Comparison of ENCODE assay signal across 2 cellular contexts in genomic region chr5:173554989-173555705, GRCh38.
TF ChIP-seq lines count a peak whose summit lies in the region.

No MANE protein-coding gene starts in this region.

TF ChIP-seq in SK-N-SH, 30 proteins besides CTCF, POLR2A, EP300 and RAD21 (continued from another document):
- TF ChIP-seq, protein P1, sequence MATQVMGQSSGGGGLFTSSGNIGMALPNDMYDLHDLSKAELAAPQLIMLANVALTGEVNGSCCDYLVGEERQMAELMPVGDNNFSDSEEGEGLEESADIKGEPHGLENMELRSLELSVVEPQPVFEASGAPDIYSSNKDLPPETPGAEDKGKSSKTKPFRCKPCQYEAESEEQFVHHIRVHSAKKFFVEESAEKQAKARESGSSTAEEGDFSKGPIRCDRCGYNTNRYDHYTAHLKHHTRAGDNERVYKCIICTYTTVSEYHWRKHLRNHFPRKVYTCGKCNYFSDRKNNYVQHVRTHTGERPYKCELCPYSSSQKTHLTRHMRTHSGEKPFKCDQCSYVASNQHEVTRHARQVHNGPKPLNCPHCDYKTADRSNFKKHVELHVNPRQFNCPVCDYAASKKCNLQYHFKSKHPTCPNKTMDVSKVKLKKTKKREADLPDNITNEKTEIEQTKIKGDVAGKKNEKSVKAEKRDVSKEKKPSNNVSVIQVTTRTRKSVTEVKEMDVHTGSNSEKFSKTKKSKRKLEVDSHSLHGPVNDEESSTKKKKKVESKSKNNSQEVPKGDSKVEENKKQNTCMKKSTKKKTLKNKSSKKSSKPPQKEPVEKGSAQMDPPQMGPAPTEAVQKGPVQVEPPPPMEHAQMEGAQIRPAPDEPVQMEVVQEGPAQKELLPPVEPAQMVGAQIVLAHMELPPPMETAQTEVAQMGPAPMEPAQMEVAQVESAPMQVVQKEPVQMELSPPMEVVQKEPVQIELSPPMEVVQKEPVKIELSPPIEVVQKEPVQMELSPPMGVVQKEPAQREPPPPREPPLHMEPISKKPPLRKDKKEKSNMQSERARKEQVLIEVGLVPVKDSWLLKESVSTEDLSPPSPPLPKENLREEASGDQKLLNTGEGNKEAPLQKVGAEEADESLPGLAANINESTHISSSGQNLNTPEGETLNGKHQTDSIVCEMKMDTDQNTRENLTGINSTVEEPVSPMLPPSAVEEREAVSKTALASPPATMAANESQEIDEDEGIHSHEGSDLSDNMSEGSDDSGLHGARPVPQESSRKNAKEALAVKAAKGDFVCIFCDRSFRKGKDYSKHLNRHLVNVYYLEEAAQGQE (IDR thresholded peaks at IDR 0.05; ENCODE audit: low read depth, low read length), result no peak
- TF ChIP-seq SIN3A (IDR thresholded peaks at IDR 0.05; ENCODE audit: borderline replicate concordance, low read depth, low read length) (no peak), POLR2AphosphoS5 (IDR thresholded peaks at IDR 0.05; ENCODE audit: low read depth, low read length) (no peak)
- TF ChIP-seq, protein P2, sequence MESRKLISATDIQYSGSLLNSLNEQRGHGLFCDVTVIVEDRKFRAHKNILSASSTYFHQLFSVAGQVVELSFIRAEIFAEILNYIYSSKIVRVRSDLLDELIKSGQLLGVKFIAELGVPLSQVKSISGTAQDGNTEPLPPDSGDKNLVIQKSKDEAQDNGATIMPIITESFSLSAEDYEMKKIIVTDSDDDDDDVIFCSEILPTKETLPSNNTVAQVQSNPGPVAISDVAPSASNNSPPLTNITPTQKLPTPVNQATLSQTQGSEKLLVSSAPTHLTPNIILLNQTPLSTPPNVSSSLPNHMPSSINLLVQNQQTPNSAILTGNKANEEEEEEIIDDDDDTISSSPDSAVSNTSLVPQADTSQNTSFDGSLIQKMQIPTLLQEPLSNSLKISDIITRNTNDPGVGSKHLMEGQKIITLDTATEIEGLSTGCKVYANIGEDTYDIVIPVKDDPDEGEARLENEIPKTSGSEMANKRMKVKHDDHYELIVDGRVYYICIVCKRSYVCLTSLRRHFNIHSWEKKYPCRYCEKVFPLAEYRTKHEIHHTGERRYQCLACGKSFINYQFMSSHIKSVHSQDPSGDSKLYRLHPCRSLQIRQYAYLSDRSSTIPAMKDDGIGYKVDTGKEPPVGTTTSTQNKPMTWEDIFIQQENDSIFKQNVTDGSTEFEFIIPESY (IDR thresholded peaks at IDR 0.05; ENCODE audit: borderline replicate concordance, low read depth), result no peak

TF ChIP-seq in SK-N-SH treated with all-trans-retinoic acid at 6 μM for 48 hours, 23 proteins besides CTCF, POLR2A, EP300 and RAD21 (continued from another document):
- TF ChIP-seq, protein P3, sequence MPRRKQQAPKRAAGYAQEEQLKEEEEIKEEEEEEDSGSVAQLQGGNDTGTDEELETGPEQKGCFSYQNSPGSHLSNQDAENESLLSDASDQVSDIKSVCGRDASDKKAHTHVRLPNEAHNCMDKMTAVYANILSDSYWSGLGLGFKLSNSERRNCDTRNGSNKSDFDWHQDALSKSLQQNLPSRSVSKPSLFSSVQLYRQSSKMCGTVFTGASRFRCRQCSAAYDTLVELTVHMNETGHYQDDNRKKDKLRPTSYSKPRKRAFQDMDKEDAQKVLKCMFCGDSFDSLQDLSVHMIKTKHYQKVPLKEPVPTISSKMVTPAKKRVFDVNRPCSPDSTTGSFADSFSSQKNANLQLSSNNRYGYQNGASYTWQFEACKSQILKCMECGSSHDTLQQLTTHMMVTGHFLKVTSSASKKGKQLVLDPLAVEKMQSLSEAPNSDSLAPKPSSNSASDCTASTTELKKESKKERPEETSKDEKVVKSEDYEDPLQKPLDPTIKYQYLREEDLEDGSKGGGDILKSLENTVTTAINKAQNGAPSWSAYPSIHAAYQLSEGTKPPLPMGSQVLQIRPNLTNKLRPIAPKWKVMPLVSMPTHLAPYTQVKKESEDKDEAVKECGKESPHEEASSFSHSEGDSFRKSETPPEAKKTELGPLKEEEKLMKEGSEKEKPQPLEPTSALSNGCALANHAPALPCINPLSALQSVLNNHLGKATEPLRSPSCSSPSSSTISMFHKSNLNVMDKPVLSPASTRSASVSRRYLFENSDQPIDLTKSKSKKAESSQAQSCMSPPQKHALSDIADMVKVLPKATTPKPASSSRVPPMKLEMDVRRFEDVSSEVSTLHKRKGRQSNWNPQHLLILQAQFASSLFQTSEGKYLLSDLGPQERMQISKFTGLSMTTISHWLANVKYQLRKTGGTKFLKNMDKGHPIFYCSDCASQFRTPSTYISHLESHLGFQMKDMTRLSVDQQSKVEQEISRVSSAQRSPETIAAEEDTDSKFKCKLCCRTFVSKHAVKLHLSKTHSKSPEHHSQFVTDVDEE (CRISPR knock-in tag; IDR thresholded peaks at IDR 0.05), result no peak
- TF ChIP-seq ARNTL (CRISPR knock-in tag; IDR thresholded peaks at IDR 0.05; ENCODE audit: borderline replicate concordance, low read depth) (no peak), POU6F1 (CRISPR knock-in tag; IDR thresholded peaks at IDR 0.05; ENCODE audit: borderline replicate concordance, low read depth) (no peak), CSDC2 (CRISPR knock-in tag; IDR thresholded peaks at IDR 0.05) (no peak)
- TF ChIP-seq, protein P4, sequence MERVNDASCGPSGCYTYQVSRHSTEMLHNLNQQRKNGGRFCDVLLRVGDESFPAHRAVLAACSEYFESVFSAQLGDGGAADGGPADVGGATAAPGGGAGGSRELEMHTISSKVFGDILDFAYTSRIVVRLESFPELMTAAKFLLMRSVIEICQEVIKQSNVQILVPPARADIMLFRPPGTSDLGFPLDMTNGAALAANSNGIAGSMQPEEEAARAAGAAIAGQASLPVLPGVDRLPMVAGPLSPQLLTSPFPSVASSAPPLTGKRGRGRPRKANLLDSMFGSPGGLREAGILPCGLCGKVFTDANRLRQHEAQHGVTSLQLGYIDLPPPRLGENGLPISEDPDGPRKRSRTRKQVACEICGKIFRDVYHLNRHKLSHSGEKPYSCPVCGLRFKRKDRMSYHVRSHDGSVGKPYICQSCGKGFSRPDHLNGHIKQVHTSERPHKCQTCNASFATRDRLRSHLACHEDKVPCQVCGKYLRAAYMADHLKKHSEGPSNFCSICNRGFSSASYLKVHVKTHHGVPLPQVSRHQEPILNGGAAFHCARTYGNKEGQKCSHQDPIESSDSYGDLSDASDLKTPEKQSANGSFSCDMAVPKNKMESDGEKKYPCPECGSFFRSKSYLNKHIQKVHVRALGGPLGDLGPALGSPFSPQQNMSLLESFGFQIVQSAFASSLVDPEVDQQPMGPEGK (CRISPR knock-in tag; IDR thresholded peaks at IDR 0.05; ENCODE audit: borderline replicate concordance), result no peak
